8 cellular contexts compared by ENCODE assay signal in the genomic region with DNA sequence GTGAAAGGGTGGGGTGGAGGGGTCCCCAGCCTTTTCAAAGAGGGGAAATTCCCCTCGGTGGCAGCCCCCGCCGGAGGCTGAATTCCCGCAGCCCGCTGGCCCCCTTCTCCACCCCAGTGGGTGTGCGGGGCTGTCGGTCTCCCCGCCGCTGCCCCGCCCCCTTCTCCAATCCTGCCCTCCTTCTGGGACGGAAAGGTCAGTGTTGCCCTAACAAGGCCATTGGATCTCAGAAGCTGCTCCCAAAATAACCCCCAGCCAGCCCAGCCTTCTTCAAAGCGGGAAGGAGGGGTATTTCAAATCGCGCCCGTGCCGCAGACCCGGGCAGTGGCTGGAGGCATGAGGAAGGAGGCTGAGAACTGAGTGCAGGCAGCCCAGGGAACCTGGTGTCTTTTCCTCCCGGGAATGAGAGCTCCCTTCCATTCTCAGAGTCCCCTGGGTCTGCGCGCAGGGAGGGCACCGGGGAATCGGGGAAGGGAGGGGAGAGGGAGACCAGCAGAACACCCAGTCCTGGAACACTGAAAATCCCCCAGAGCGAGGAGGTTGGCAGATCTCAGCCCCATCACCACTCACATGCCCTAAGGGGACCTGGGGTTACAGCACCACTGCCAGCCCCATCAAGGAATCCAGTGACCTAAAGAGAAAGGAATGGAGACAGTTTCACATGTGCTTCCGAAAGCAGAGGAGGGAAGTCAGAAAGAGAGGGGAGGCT. TPM values are rescaled to one million over a fixed set of nuclear protein-coding genes. Genes with fewer than 3 reads are reported as not detected.
DNase-seq lines count a peak whose midpoint lies in the region; ATAC-seq and TF ChIP-seq lines count a peak whose summit lies in the region.

A gene (minus strand): TSS at position 135 of the 709 bp plus-strand sequence. CDS start 483 bp downstream, outside the sequence.

- CTCF ChIA-PET in activated CD8-positive, alpha-beta memory T cell treated with anti-CD3 and anti-CD28 coated beads, Interleukin-2, amount 10 ng/mL, durations not matched to agents 7 days and 5 days (lab: Charles Lee) = interaction anchor here (1.0 to 6.0 kb wide), 4 partner anchors 10 to 91 kb away, joined by 3 to 129 read pairs (median 4); no protein-coding TSS in a partner anchor

- no peak for TF ChIP-seq CTCF in cardiac fibroblast (IDR thresholded peaks at IDR 0.05; ENCODE audit: low read depth, low read length)
- no peak for TF ChIP-seq CTCF in testis (IDR thresholded peaks at IDR 0.05)

- H3K27me3 ChIP-seq in layer of hippocampus (ENCODE audit: control insufficient read depth, insufficient read depth, low read length) (peaks cover 4% of the 10 kb centered on the region), testis (no peaks in the 10 kb centered on the region)

- H3K9me3 Mint-ChIP-seq in activated CD8-positive, alpha-beta memory T cell treated with anti-CD3 and anti-CD28 coated beads, Interleukin-2, amount 10 ng/mL, durations not matched to agents 7 days and 5 days (ENCODE audit: low read depth) = no peaks in the 10 kb centered on the region
- no peaks in the 10 kb centered on the region for H3K9me3 Mint-ChIP-seq in activated naive CD4-positive, alpha-beta T cell treated with anti-CD3 and anti-CD28 coated beads, Interleukin-2, amount 50 U/mL, for 72 hours

- TF ChIP-seq POLR2A in testis (IDR thresholded peaks at IDR 0.05) = no peak

- no peaks in the 10 kb centered on the region for H3K36me3 ChIP-seq in testis (ENCODE audit: low read depth, missing control alignments)

- H3K4me1 Mint-ChIP-seq in activated CD8-positive, alpha-beta memory T cell treated with anti-CD3 and anti-CD28 coated beads, Interleukin-2, amount 10 ng/mL, durations not matched to agents 7 days and 5 days = peaks cover 17% of the 10 kb centered on the region

- H3K9me3 ChIP-seq in testis = no peaks in the 10 kb centered on the region

- H3K4me3 Mint-ChIP-seq in activated CD8-positive, alpha-beta memory T cell treated with anti-CD3 and anti-CD28 coated beads, Interleukin-2, amount 10 ng/mL, durations not matched to agents 7 days and 5 days = peak within 1 kb of the TSS; percentile 22

- H3K36me3 Mint-ChIP-seq in activated CD8-positive, alpha-beta memory T cell treated with anti-CD3 and anti-CD28 coated beads, Interleukin-2, amount 10 ng/mL, durations not matched to agents 7 days and 5 days = no peaks in the 10 kb centered on the region
- peaks cover 0 to 5% of the 10 kb centered on the region in 2 donors for H3K36me3 Mint-ChIP-seq in activated naive CD4-positive, alpha-beta T cell treated with anti-CD3 and anti-CD28 coated beads, Interleukin-2, amount 50 U/mL, for 72 hours

- no peak for DNase-seq in activated CD8-positive, alpha-beta memory T cell treated with anti-CD3 and anti-CD28 coated beads, Interleukin-2, amount 10 ng/mL, durations not matched to agents 7 days and 5 days
- no peak for DNase-seq in activated CD8-positive, alpha-beta memory T cell treated with anti-CD3 and anti-CD28 coated beads, Interleukin-2, amount 50 U/mL, for 48 hours
- peak; percentile 59 to 79 for DNase-seq in cardiac fibroblast (ENCODE audit: low read depth in 2 of 2)
- no peak for DNase-seq in testis
- no peak for DNase-seq in activated naive CD4-positive, alpha-beta T cell treated with anti-CD3 and anti-CD28 coated beads, Interleukin-2, amount 50 U/mL, for 72 hours (ENCODE audit: low spot score in 2 of 2)
- DNase-seq in NCI-H1436 (lab: John Stamatoyannopoulos, UW) = no peak

- H3K4me3 ChIP-seq in cardiac fibroblast (replicated peaks in 1 of 2; ENCODE audit: low read depth in 2 of 2, low read length in 2 of 2) = peak within 1 kb of the TSS; percentile 43 to 47
- H3K4me3 ChIP-seq in testis = peak within 1 kb of the TSS; percentile 31 to 40

- H3K27me3 Mint-ChIP-seq in activated CD8-positive, alpha-beta memory T cell treated with anti-CD3 and anti-CD28 coated beads, Interleukin-2, amount 10 ng/mL, durations not matched to agents 7 days and 5 days = peaks cover 62% of the 10 kb centered on the region

- H3K27ac Mint-ChIP-seq in activated CD8-positive, alpha-beta memory T cell treated with anti-CD3 and anti-CD28 coated beads, Interleukin-2, amount 10 ng/mL, durations not matched to agents 7 days and 5 days = no peak within 1 kb of the TSS
- no peak within 1 kb of the TSS for H3K27ac Mint-ChIP-seq in activated naive CD4-positive, alpha-beta T cell treated with anti-CD3 and anti-CD28 coated beads, Interleukin-2, amount 50 U/mL, for 72 hours

- 3 to 8% methylated on average over 2 to 24 of the region's 24 CpGs for WGBS in testis, 2 donors

- intact Hi-C loops in testis (cut with DNase I; ENCODE audit: low total_unique reads) = no loop called here

- peaks cover 8% of the 10 kb centered on the region for H3K4me1 ChIP-seq in testis

- peak; percentile 20 for ATAC-seq in activated CD8-positive, alpha-beta memory T cell treated with anti-CD3 and anti-CD28 coated beads, Interleukin-2, amount 10 ng/mL, durations not matched to agents 7 days and 5 days
- no peak for ATAC-seq in activated naive CD4-positive, alpha-beta T cell treated with anti-CD3 and anti-CD28 coated beads, Interleukin-2, amount 50 U/mL, for 72 hours
- ATAC-seq in HG03108 (IDR thresholded peaks at IDR 0.05; ENCODE audit: unreplicated experiment) = no peak

- H3K27ac ChIP-seq in layer of hippocampus (ENCODE audit: low read depth, low read length) = peak within 1 kb of the TSS; percentile 46
- H3K27ac ChIP-seq in testis = no peak within 1 kb of the TSS

RNA-seq across cellular contexts. Expression of the gene that starts here (rescaled TPM):
- total RNA-seq in activated CD8-positive, alpha-beta memory T cell treated with anti-CD3 and anti-CD28 coated beads, Interleukin-2, amount 10 ng/mL, durations not matched to agents 7 days and 5 days = not detected
- 1 to 10 TPM; 1.9 to 3.2 TPM for total RNA-seq in testis
- 3.7 TPM for polyA plus RNA-seq in testis (ENCODE audit: insufficient read depth, low read depth, low replicate concordance)
- under 1 TPM in 1 of 2 donors, not detected in 1; 0.97 TPM for total RNA-seq in activated naive CD4-positive, alpha-beta T cell treated with anti-CD3 and anti-CD28 coated beads, Interleukin-2, amount 50 U/mL, for 72 hours

Comparison
In these comparisons a context has a peak if more than half of its experiments do, and no peak if none do; other contexts are left out.
1. Peak in ATAC-seq in activated CD8-positive, alpha-beta memory T cell treated with anti-CD3 and anti-CD28 coated beads, Interleukin-2, amount 10 ng/mL, durations not matched to agents 7 days and 5 days; RNA of the gene not detected or under 1 TPM.
2. DNase-seq: peak in cardiac fibroblast (2 of 2); none in activated CD8-positive, alpha-beta memory T cell treated with anti-CD3 and anti-CD28 coated beads, Interleukin-2, amount 10 ng/mL, durations not matched to agents 7 days and 5 days (single experiment), activated CD8-positive, alpha-beta memory T cell treated with anti-CD3 and anti-CD28 coated beads, Interleukin-2, amount 50 U/mL, for 48 hours (single experiment), testis (single experiment), activated naive CD4-positive, alpha-beta T cell treated with anti-CD3 and anti-CD28 coated beads, Interleukin-2, amount 50 U/mL, for 72 hours (0 of 2) and NCI-H1436 (single experiment).